8 cellular contexts compared by ENCODE assay signal in the genomic region with DNA sequence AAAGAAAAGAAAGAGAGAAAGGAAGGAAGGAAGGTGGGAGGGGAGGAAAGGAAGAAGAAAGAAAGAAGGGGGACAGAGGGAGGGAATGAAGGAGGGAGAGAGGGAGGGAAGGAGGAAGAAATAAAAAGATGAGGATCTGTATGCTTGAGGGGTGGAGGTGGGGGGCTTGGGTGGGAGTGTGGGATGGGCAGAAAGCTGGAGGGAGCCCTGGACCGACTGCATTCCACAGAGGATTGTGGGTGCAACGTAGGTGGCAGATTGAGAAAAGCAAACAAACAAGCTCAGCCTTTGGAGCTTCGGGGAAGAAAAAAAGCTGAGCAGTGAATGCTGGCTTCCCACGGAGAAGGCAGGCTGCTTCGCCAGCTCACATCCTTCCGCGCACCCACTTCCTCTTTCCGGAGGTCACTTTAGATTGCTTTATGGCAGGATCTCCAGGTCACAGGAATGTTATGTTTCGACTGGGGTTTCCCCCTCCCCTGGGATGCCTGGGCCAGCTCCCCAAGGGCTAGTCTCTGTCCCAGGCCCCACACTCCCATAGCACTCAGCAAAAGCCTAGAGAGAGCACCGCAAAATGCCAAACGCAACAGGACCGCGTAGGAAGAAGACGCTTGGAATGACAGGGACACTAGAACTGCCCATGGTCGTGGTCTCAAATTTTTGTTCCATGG. TPM values are rescaled to one million over a fixed set of nuclear protein-coding genes. Genes with fewer than 3 reads are reported as not detected.
DNase-seq lines count a peak whose midpoint lies in the region; ATAC-seq and TF ChIP-seq lines count a peak whose summit lies in the region.

No MANE protein-coding gene starts in this region.

- H3K9ac ChIP-seq in PC-3 (ENCODE audit: low read length): peak overlapping the region; percentile 55

- H3K27me3 ChIP-seq in PC-3 (ENCODE audit: low read length): no peaks in the 10 kb centered on the region

- TF ChIP-seq CTCF in PC-3 (conservative IDR thresholded peaks at IDR 0.05; ENCODE audit: low read depth, low read length): no peak
- no peak for TF ChIP-seq CTCF in coronary artery (IDR thresholded peaks at IDR 0.05)

- H3K27ac ChIP-seq in PC-3 (ENCODE audit: low read length): peak overlapping the region; percentile 86
- H3K27ac ChIP-seq in coronary artery: peak overlapping the region; percentile 26 to 72

- peak; percentile 11 for DNase-seq in stimulated activated CD4-positive, alpha-beta T cell treated with anti-CD3 and anti-CD28 coated beads, Interleukin-4, amount 100 ng/mL, for 24 hours
- no peak for DNase-seq in stimulated activated CD4-positive, alpha-beta T cell treated with anti-CD3 and anti-CD28 coated beads, Interleukin-12 subunit alpha, Interleukin-12 subunit beta, amount 100 ng/mL, for 4 hours
- DNase-seq in PC-3: peak; percentile 85
- DNase-seq in coronary artery (ENCODE audit: low spot score): no peak
- DNase-seq in left kidney (ENCODE audit: low read depth, low spot score): peak; percentile 83
- peak; percentile 23 for DNase-seq in stimulated activated naive CD8-positive, alpha-beta T cell treated with anti-CD3 and anti-CD28 coated beads, Interleukin-15, Interleukin-2, amounts not matched to agents 100 U/mL and 50 U/mL, for 24 hours
- no peak for DNase-seq in activated CD8-positive, alpha-beta memory T cell treated with anti-CD3 and anti-CD28 coated beads, Interleukin-2, amount 50 U/mL, for 4 hours

- H3K36me3 ChIP-seq in PC-3 (ENCODE audit: low read depth, low read length): no peaks in the 10 kb centered on the region

- H3K4me1 ChIP-seq in PC-3 (ENCODE audit: insufficient read depth, low read length): peaks cover 15% of the 10 kb centered on the region

- H3K4me3 ChIP-seq in PC-3 (ENCODE audit: low read length) (peak overlapping the region; percentile 45; the same call in 1 of the 2 replicates), coronary artery (peak overlapping the region; percentile 66)

- intact Hi-C loops in PC-3 (cut with micrococcal nuclease): no loop called here

- CTCF ChIA-PET in PC-3 (lab: Charles Lee): interaction anchor here (0.7 kb wide), 1 partner anchor 264 kb away, joined by 9 read pairs; no protein-coding TSS in a partner anchor

- H3K9me2 ChIP-seq in PC-3 (replicated peaks; ENCODE audit: low read length): no peaks in the 10 kb centered on the region

- H3K79me2 ChIP-seq in PC-3 (ENCODE audit: low read length): no peaks in the 10 kb centered on the region

- H3F3A ChIP-seq in PC-3 (ENCODE audit: low read length, unreplicated experiment): no peaks in the 10 kb centered on the region

- H4K20me1 ChIP-seq in PC-3 (ENCODE audit: low read length): no peaks in the 10 kb centered on the region

- H3K9me3 ChIP-seq in PC-3 (ENCODE audit: low read length): no peaks in the 10 kb centered on the region

- H3K4me2 ChIP-seq in PC-3 (ENCODE audit: low read length): peak overlapping the region; percentile 73

- peak overlapping the region; percentile 30 for H2AFZ ChIP-seq in PC-3 (ENCODE audit: low read length)

- POLR2A ChIA-PET in PC-3 (lab: Charles Lee; ENCODE audit: unreplicated experiment): interaction anchor here (0.6 to 1.1 kb wide), 4 partner anchors 14 to 594 kb away, joined by 3 to 13 read pairs (median 3); no protein-coding TSS in a partner anchor

- BruUV-seq in PC-3 (replicated peaks; lab: Mats Ljungman, UMichigan): no TSS peak

- peak; percentile 86 for ATAC-seq in PC-3
- ATAC-seq in stimulated activated naive CD8-positive, alpha-beta T cell treated with anti-CD3 and anti-CD28 coated beads, Interleukin-15, Interleukin-2, amounts not matched to agents 100 U/mL and 50 U/mL, for 24 hours: no peak
- ATAC-seq in HG02970 (IDR thresholded peaks at IDR 0.05; ENCODE audit: low FRiP score, unreplicated experiment): no peak

RNA-seq across cellular contexts. Expression of gene LGALS8, which starts 20.7 kb away (rescaled TPM):
- total RNA-seq in PC-3 (2014; rRNA removed): 45.7 and 47.9 TPM in 2 replicates

Comparison
In these comparisons a context has a peak if more than half of its experiments do, and no peak if none do; other contexts are left out.
1. DNase-seq: peak in stimulated activated CD4-positive, alpha-beta T cell treated with anti-CD3 and anti-CD28 coated beads, Interleukin-4, amount 100 ng/mL, for 24 hours (single experiment), PC-3 (single experiment), left kidney (single experiment) and stimulated activated naive CD8-positive, alpha-beta T cell treated with anti-CD3 and anti-CD28 coated beads, Interleukin-15, Interleukin-2, amounts not matched to agents 100 U/mL and 50 U/mL, for 24 hours (single experiment); none in stimulated activated CD4-positive, alpha-beta T cell treated with anti-CD3 and anti-CD28 coated beads, Interleukin-12 subunit alpha, Interleukin-12 subunit beta, amount 100 ng/mL, for 4 hours (single experiment), coronary artery (single experiment) and activated CD8-positive, alpha-beta memory T cell treated with anti-CD3 and anti-CD28 coated beads, Interleukin-2, amount 50 U/mL, for 4 hours (single experiment).